ENCODE assay signal across 20 cellular contexts in genomic region chr11:12749442-12749841, GRCh38.
"Had no signal": no experiment of that assay in that cellular context is flagged by ENCODE, and none has a peak within 500 bp of the region (broad histone marks: within the 10 kb centered on the region; RNA-seq: fewer than 3 reads in every experiment).

No MANE protein-coding gene starts in this region.

- H3K9me3 ChIP-seq: body of pancreas, colonic mucosa, heart left ventricle, neutrophil, pancreas, sigmoid colon, thoracic aorta, upper lobe of right lung had no signal

- H3K36me3 ChIP-seq: colonic mucosa, heart left ventricle, neutrophil, pancreas, sigmoid colon, thoracic aorta, upper lobe of right lung had no signal

- H3K4me1 Mint-ChIP-seq: activated CD4-positive, alpha-beta T cell treated with anti-CD3 and anti-CD28 coated beads, Interleukin-2, amount 10 ng/mL, durations not matched to agents 24 days and 14 days; activated T-helper 17 cell treated with anti-CD3 and anti-CD28 coated beads, Interleukin-2, amount 50 U/mL, for 72 hours; central memory CD8-positive, alpha-beta T cell; naive B cell; stimulated activated effector memory CD8-positive, alpha-beta T cell treated with anti-CD3 and anti-CD28 coated beads, Interleukin-12 subunit alpha, Interleukin-12 subunit beta, amount 100 ng/mL, for 72 hours had no signal

- H3K27ac ChIP-seq: body of pancreas, colonic mucosa, heart left ventricle, neutrophil, pancreas, thoracic aorta, upper lobe of right lung had no signal

- H3K27me3 ChIP-seq: body of pancreas, colonic mucosa, heart left ventricle, neutrophil, pancreas, sigmoid colon, upper lobe of right lung had no signal

- H3K4me3 ChIP-seq: body of pancreas, colonic mucosa, heart left ventricle, pancreas, sigmoid colon, thoracic aorta, upper lobe of right lung had no signal

- H3K27ac Mint-ChIP-seq: activated CD4-positive, alpha-beta T cell treated with anti-CD3 and anti-CD28 coated beads, Interleukin-2, amount 10 ng/mL, durations not matched to agents 24 days and 14 days; activated CD8-positive, alpha-beta T cell treated with anti-CD3 and anti-CD28 coated beads for 36 hours; activated T-helper 17 cell treated with anti-CD3 and anti-CD28 coated beads, Interleukin-2, amount 50 U/mL, for 72 hours; naive B cell; stimulated activated effector memory CD8-positive, alpha-beta T cell treated with anti-CD3 and anti-CD28 coated beads, Interleukin-12 subunit alpha, Interleukin-12 subunit beta, amount 100 ng/mL, for 72 hours had no signal

- H3K4me1 ChIP-seq: colonic mucosa had no signal

- DNase-seq: activated CD4-positive, alpha-beta T cell treated with anti-CD3 and anti-CD28 coated beads, Interleukin-2, amount 10 ng/mL, durations not matched to agents 24 days and 14 days; activated CD8-positive, alpha-beta T cell treated with anti-CD3 and anti-CD28 coated beads for 36 hours; activated naive CD4-positive, alpha-beta T cell treated with Interleukin-2 at 50 U/mL for 16 hours; activated T-cell treated with anti-CD3 and anti-CD28 coated beads, Interleukin-2, amount 50 U/mL, for 1 hour; body of pancreas; colonic mucosa; erythroblast; heart left ventricle; kidney; naive B cell; pancreas; sigmoid colon; stimulated activated CD4-positive, alpha-beta T cell treated with anti-CD3 and anti-CD28 coated beads, Interleukin-4, amount 100 ng/mL, for 24 hours; T1000; upper lobe of right lung had no signal

- H3K36me3 Mint-ChIP-seq: naive B cell; stimulated activated effector memory CD8-positive, alpha-beta T cell treated with anti-CD3 and anti-CD28 coated beads, Interleukin-12 subunit alpha, Interleukin-12 subunit beta, amount 100 ng/mL, for 72 hours had no signal

- H3K4me3 Mint-ChIP-seq: activated CD4-positive, alpha-beta T cell treated with anti-CD3 and anti-CD28 coated beads, Interleukin-2, amount 10 ng/mL, durations not matched to agents 24 days and 14 days; activated CD8-positive, alpha-beta T cell treated with anti-CD3 and anti-CD28 coated beads for 36 hours; activated T-helper 17 cell treated with anti-CD3 and anti-CD28 coated beads, Interleukin-2, amount 50 U/mL, for 72 hours; central memory CD8-positive, alpha-beta T cell; naive B cell; stimulated activated effector memory CD8-positive, alpha-beta T cell treated with anti-CD3 and anti-CD28 coated beads, Interleukin-12 subunit alpha, Interleukin-12 subunit beta, amount 100 ng/mL, for 72 hours had no signal

- H3K9me3 Mint-ChIP-seq: activated CD4-positive, alpha-beta T cell treated with anti-CD3 and anti-CD28 coated beads, Interleukin-2, amount 10 ng/mL, durations not matched to agents 24 days and 14 days; activated CD8-positive, alpha-beta T cell treated with anti-CD3 and anti-CD28 coated beads for 36 hours; activated T-helper 17 cell treated with anti-CD3 and anti-CD28 coated beads, Interleukin-2, amount 50 U/mL, for 72 hours; central memory CD8-positive, alpha-beta T cell; stimulated activated effector memory CD8-positive, alpha-beta T cell treated with anti-CD3 and anti-CD28 coated beads, Interleukin-12 subunit alpha, Interleukin-12 subunit beta, amount 100 ng/mL, for 72 hours had no signal
